ENCODE assay signal across 32 cellular contexts in genomic region chrX:119917877-119918276, GRCh38. TPM values are rescaled to one million over a fixed set of nuclear protein-coding genes. Genes with fewer than 3 reads are reported as not detected.
DNase-seq lines count a peak whose midpoint lies in the region; ATAC-seq, FAIRE-seq and TF ChIP-seq lines count a peak whose summit lies in the region.
"Had no signal": no experiment of that assay in that cellular context is flagged by ENCODE, and none has a peak within 500 bp of the region (broad histone marks: within the 10 kb centered on the region; RNA-seq: fewer than 3 reads in every experiment).

No MANE protein-coding gene starts in this region.

- CTCF ChIA-PET in HEK293 (lab: Yijun Ruan, JAX) = interaction anchor here (0.6 kb wide), 1 partner anchor 402 kb away, joined by 4 read pairs; no protein-coding TSS in a partner anchor

- no peaks in the 10 kb centered on the region for H3K9me3 ChIP-seq in HEK293 (ENCODE audit: control insufficient read depth, insufficient read depth, low read depth, low read length)
- no peaks in the 10 kb centered on the region for H3K9me3 ChIP-seq in BE2C
- H3K9me3 ChIP-seq: BLaER1 treated with 17β-estradiol and CSF1 and Interleukin-3, amounts not matched to agents 10 nM and 100 nM; Caco-2 had no signal

- H3K4me1 ChIP-seq in HEK293 (ENCODE audit: control insufficient read depth, insufficient read depth, low read length) = no peaks in the 10 kb centered on the region
- no peaks in the 10 kb centered on the region for H3K4me1 ChIP-seq in BE2C
- H3K4me1 ChIP-seq: BLaER1 treated with 17β-estradiol and CSF1 and Interleukin-3, amounts not matched to agents 10 nM and 100 nM; Caco-2 had no signal

- no peaks in the 10 kb centered on the region for H3K4me1 Mint-ChIP-seq in chondrocyte (ENCODE audit: low read depth)
- H3K4me1 Mint-ChIP-seq in osteocyte (ENCODE audit: unreplicated experiment) = no peaks in the 10 kb centered on the region
- H3K4me1 Mint-ChIP-seq in activated T-cell treated with anti-CD3 and anti-CD28 coated beads, Interleukin-2, amount 50 U/mL, for 72 hours (ENCODE audit: low read depth) = no peaks in the 10 kb centered on the region

- DNase-seq in GM19239 (ENCODE audit: insufficient read length, low spot score) (no peak), chondrocyte (ENCODE audit: low spot score) (peak; percentile 15), osteocyte (ENCODE audit: extremely low spot score, unreplicated experiment) (peak; percentile 32), BE2C (no peak), NCI-H82 treated with DMSO at 0.1 percent for 48 hours (lab: John Stamatoyannopoulos, UW; ENCODE audit: unreplicated experiment) (no peak), activated gamma-delta T cell (lab: John Stamatoyannopoulos, UW) (no peak)
- DNase-seq in activated T-cell treated with anti-CD3 and anti-CD28 coated beads, Interleukin-2, amount 50 U/mL, for 72 hours = no peak
- DNase-seq: 8988T; ACHN; Caco-2; Calu3; CD4-positive, alpha-beta T cell; CD8-positive, alpha-beta T cell; DMS 273 treated with DMSO at 0.1 percent for 48 hours; DMS153; DMS53; DMS79; DND-41; EL; GDM1 had no signal

- H3K27ac Mint-ChIP-seq in chondrocyte (ENCODE audit: unreplicated experiment) (no peak overlapping the region), osteocyte (ENCODE audit: unreplicated experiment) (no peak overlapping the region)
- H3K27ac Mint-ChIP-seq in activated T-cell treated with anti-CD3 and anti-CD28 coated beads, Interleukin-2, amount 50 U/mL, for 72 hours = no peak overlapping the region
- H3K27ac Mint-ChIP-seq: CD4-positive, alpha-beta T cell; CD8-positive, alpha-beta T cell had no signal

- H3K4me3 ChIP-seq in HEK293 (ENCODE audit: low read depth, low read length) (no peak overlapping the region), BE2C (ENCODE audit: low read depth, low read length) (no peak overlapping the region)
- H3K4me3 ChIP-seq: BLaER1 treated with 17β-estradiol and CSF1 and Interleukin-3, amounts not matched to agents 10 nM and 100 nM; GM12878 had no signal

- no peak for TF ChIP-seq CTCF in HEK293 (tag by site-specific recombination; IDR thresholded peaks at IDR 0.05)
- no peak for TF ChIP-seq CTCF in chondrocyte (IDR thresholded peaks at IDR 0.05)
- TF ChIP-seq CTCF in osteocyte (IDR thresholded peaks at IDR 0.05) = no peak
- TF ChIP-seq CTCF in BE2C (IDR thresholded peaks at IDR 0.05; ENCODE audit: low read depth, low read length) = no peak

- H3K27me3 Mint-ChIP-seq in chondrocyte (ENCODE audit: low read depth) (no peaks in the 10 kb centered on the region), osteocyte (ENCODE audit: unreplicated experiment) (no peaks in the 10 kb centered on the region)
- peaks cover 27% of the 10 kb centered on the region for H3K27me3 Mint-ChIP-seq in activated T-cell treated with anti-CD3 and anti-CD28 coated beads, Interleukin-2, amount 50 U/mL, for 72 hours (ENCODE audit: low read depth)
- H3K27me3 Mint-ChIP-seq: CD4-positive, alpha-beta T cell had no signal

- H3K27me3 ChIP-seq in BE2C = no peaks in the 10 kb centered on the region
- H3K27me3 ChIP-seq: BLaER1 treated with 17β-estradiol and CSF1 and Interleukin-3, amounts not matched to agents 10 nM and 100 nM had no signal

- H3K4me3 Mint-ChIP-seq in chondrocyte (ENCODE audit: unreplicated experiment) = no peak overlapping the region
- no peak overlapping the region for H3K4me3 Mint-ChIP-seq in osteocyte (ENCODE audit: unreplicated experiment)
- no peak overlapping the region for H3K4me3 Mint-ChIP-seq in activated T-cell treated with anti-CD3 and anti-CD28 coated beads, Interleukin-2, amount 50 U/mL, for 72 hours
- H3K4me3 Mint-ChIP-seq: CD4-positive, alpha-beta T cell; CD8-positive, alpha-beta T cell had no signal

- H3K9me3 Mint-ChIP-seq in chondrocyte (ENCODE audit: low read depth) = peaks cover 4% of the 10 kb centered on the region
- peaks cover 6% of the 10 kb centered on the region for H3K9me3 Mint-ChIP-seq in osteocyte (ENCODE audit: unreplicated experiment)
- no peaks in the 10 kb centered on the region for H3K9me3 Mint-ChIP-seq in activated T-cell treated with anti-CD3 and anti-CD28 coated beads, Interleukin-2, amount 50 U/mL, for 72 hours
- H3K9me3 Mint-ChIP-seq: CD4-positive, alpha-beta T cell; CD8-positive, alpha-beta T cell had no signal

- POLR2A ChIA-PET in HEK293 (lab: Yijun Ruan, JAX) = no interaction called here

- no peak overlapping the region for H3K27ac ChIP-seq in HEK293 (ENCODE audit: extremely low read depth, low read depth, low read length)
- H3K27ac ChIP-seq: BLaER1 treated with 17β-estradiol and CSF1 and Interleukin-3, amounts not matched to agents 10 nM and 100 nM; C4-2B had no signal

- peaks cover 0 to 3% of the 10 kb centered on the region in 2 experiments; a peak in 1 of 3 replicates for H3K36me3 ChIP-seq in HEK293 (ENCODE audit: control insufficient read depth in 2 of 2, insufficient read depth in 1 of 2, low read length in 2 of 2)
- H3K36me3 ChIP-seq in BE2C = no peaks in the 10 kb centered on the region

- peak; percentile 89 for FAIRE-seq in GM19239 (lab: Jason Lieb, UNC)
- FAIRE-seq: A204.1, GM12878, GM12892, GM18507 had no signal

- no peak for ATAC-seq in activated T-cell treated with anti-CD3 and anti-CD28 coated beads, Interleukin-2, amount 50 U/mL, for 72 hours (replicated peaks in 1 of 2)
- ATAC-seq: CD8-positive, alpha-beta T cell; GM12878 had no signal

- no peaks in the 10 kb centered on the region for H3K36me3 Mint-ChIP-seq in chondrocyte (ENCODE audit: low read depth)
- no peaks in the 10 kb centered on the region for H3K36me3 Mint-ChIP-seq in osteocyte (ENCODE audit: unreplicated experiment)
- H3K36me3 Mint-ChIP-seq in activated T-cell treated with anti-CD3 and anti-CD28 coated beads, Interleukin-2, amount 50 U/mL, for 72 hours (ENCODE audit: insufficient read depth in 2 of 2) = no peaks in the 10 kb centered on the region
- H3K36me3 Mint-ChIP-seq: CD8-positive, alpha-beta T cell had no signal

TF ChIP-seq in HEK293, 187 proteins besides CTCF, POLR2A, EP300 and RAD21:
- no peak for TF ChIP-seq ZNF555 (tag by site-specific recombination; conservative IDR thresholded peaks at IDR 0.05)
- no peak for TF ChIP-seq ZNF513 (tag by site-specific recombination; IDR thresholded peaks at IDR 0.05)
- TF ChIP-seq ZNF311 (tag by site-specific recombination; IDR thresholded peaks at IDR 0.05; ENCODE audit: borderline replicate concordance) = no peak
- no peak for TF ChIP-seq ZNF530 (tag by site-specific recombination; IDR thresholded peaks at IDR 0.05; ENCODE audit: low read depth)
- peak; percentile 93 for TF ChIP-seq ZNF623 (tag by site-specific recombination; IDR thresholded peaks at IDR 0.05)
TF ChIP-seq in HEK293: peak in this region for 1.

RNA-seq across cellular contexts. Expression of gene AKAP14, which starts 22.2 kb away (rescaled TPM):
- total RNA-seq in chondrocyte = not detected in 3 replicates
- not detected in 2 replicates for total RNA-seq in osteocyte
- total RNA-seq in activated T-cell treated with anti-CD3 and anti-CD28 coated beads, Interleukin-2, amount 50 U/mL, for 72 hours = not detected
- not detected for polyA plus RNA-seq in BE2C (2012; ENCODE audit: insufficient read depth, insufficient read length, low read depth)
- total RNA-seq: A673; Caco-2; Calu3; CD4-positive, alpha-beta T cell; CD8-positive, alpha-beta T cell; Daoy; G401; GM12878 had no signal
- polyA plus RNA-seq: AG04450, BJ, GM12878 had no signal

RNA-seq across cellular contexts. Expression of gene NKAP, which starts 25.7 kb away (rescaled TPM):
- total RNA-seq in chondrocyte (6.4 to 9.8 TPM (median 6.7 TPM) in 3 replicates), osteocyte (8.3 and 9.7 TPM in 2 replicates)
- 10 to 100 TPM; 17.7 to 19.0 TPM for total RNA-seq in activated T-cell treated with anti-CD3 and anti-CD28 coated beads, Interleukin-2, amount 50 U/mL, for 72 hours
- polyA plus RNA-seq in BE2C (2012; ENCODE audit: insufficient read depth, insufficient read length, low read depth) = 8.6 TPM

RNA-seq across cellular contexts. Expression of gene NDUFA1, which starts 46.2 kb away (rescaled TPM):
- total RNA-seq in chondrocyte (76.8 to 86.5 TPM (median 77.5 TPM) in 3 replicates), osteocyte (85.4 and 87.8 TPM in 2 replicates)
- 10 to 100 TPM; 55.7 to 63.7 TPM for total RNA-seq in activated T-cell treated with anti-CD3 and anti-CD28 coated beads, Interleukin-2, amount 50 U/mL, for 72 hours
- polyA plus RNA-seq in BE2C (2012; ENCODE audit: insufficient read depth, insufficient read length, low read depth) = 227 TPM

RNA-seq across cellular contexts. Expression of gene RNF113A, which starts 46.3 kb away (rescaled TPM):
- total RNA-seq in chondrocyte (12.7 to 17.4 TPM (median 14.8 TPM) in 3 replicates), osteocyte (13.3 and 13.5 TPM in 2 replicates)
- total RNA-seq in activated T-cell treated with anti-CD3 and anti-CD28 coated beads, Interleukin-2, amount 50 U/mL, for 72 hours = 10 to 100 TPM; 44.8 to 47.3 TPM
- polyA plus RNA-seq in BE2C (2012; ENCODE audit: insufficient read depth, insufficient read length, low read depth) = 63.5 TPM

Comparison
In these comparisons a context has a peak if more than half of its experiments do, and no peak if none do; other contexts are left out.
1. DNase-seq: peak in chondrocyte (single experiment) and osteocyte (single experiment); none in GM19239 (single experiment), activated T-cell treated with anti-CD3 and anti-CD28 coated beads, Interleukin-2, amount 50 U/mL, for 72 hours (0 of 2), BE2C (single experiment), NCI-H82 treated with DMSO at 0.1 percent for 48 hours (single experiment) and activated gamma-delta T cell (single experiment).